Comparison of ENCODE assay signal across 22 cellular contexts in genomic region chr13:73275163-73275562, GRCh38.
DNase-seq lines count a peak whose midpoint lies in the region; ATAC-seq and TF ChIP-seq lines count a peak whose summit lies in the region.
"Had no signal": no experiment of that assay in that cellular context is flagged by ENCODE, and none has a peak within 500 bp of the region (broad histone marks: within the 10 kb centered on the region; RNA-seq: fewer than 3 reads in every experiment).

No MANE protein-coding gene starts in this region.

- H3K9me3 ChIP-seq in HCT116 (ENCODE audit: control insufficient read depth in 1 of 2, insufficient read depth in 1 of 2, low read depth in 1 of 2, low read length in 2 of 2): no peaks in the 10 kb centered on the region
- peaks cover 1% of the 10 kb centered on the region for H3K9me3 ChIP-seq in KOPT-K1 (ENCODE audit: insufficient read depth, low read length, poor library complexity, severe bottlenecking)
- H3K9me3 ChIP-seq: upper lobe of right lung had no signal

- H3K4me3 ChIP-seq in HCT116 (replicated peaks in 1 of 2; ENCODE audit: low read depth in 1 of 2, low read length in 2 of 2): no peak overlapping the region
- H3K4me3 ChIP-seq: upper lobe of right lung had no signal

- POLR2A ChIA-PET in HCT116 (lab: Charles Lee): no interaction called here

- DNase-seq in HCT116 (ENCODE audit: low read depth, low spot score) (no peak), progenitor cell of endocrine pancreas (ENCODE audit: low spot score, unreplicated experiment) (no peak), DMS153 treated with DMSO at 0.1 percent for 48 hours (lab: John Stamatoyannopoulos, UW; ENCODE audit: unreplicated experiment) (no peak), KBM-7 (no peak), glomerular visceral epithelial cell (ENCODE audit: extremely low spot score) (no peak)
- DNase-seq: activated CD4-positive, alpha-beta memory T cell treated with anti-CD3 and anti-CD28 coated beads for 36 hours; activated T-cell treated with anti-CD3 and anti-CD28 coated beads, Interleukin-2, amount 50 U/mL, for 48 hours; AML-193; foreskin fibroblast; hypothalamus; islet precursor cell; mammary epithelial cell; naive B cell; NCI-H2029; upper lobe of right lung had no signal

- H3K9me2 ChIP-seq in HCT116 (ENCODE audit: insufficient read depth): no peaks in the 10 kb centered on the region

- no peak overlapping the region for H3K4me2 ChIP-seq in HCT116 (ENCODE audit: low read length)

- no peaks in the 10 kb centered on the region for H3K79me2 ChIP-seq in HCT116 (ENCODE audit: insufficient read depth, low read length)

- no peaks in the 10 kb centered on the region for H4K20me1 ChIP-seq in HCT116 (ENCODE audit: insufficient read depth)

- peak overlapping the region; percentile 44 for H2AFZ ChIP-seq in HCT116 (ENCODE audit: low read depth, low read length, poor library complexity, severe bottlenecking)

- H3K4me1 Mint-ChIP-seq in activated T-helper 17 cell treated with anti-CD3 and anti-CD28 coated beads, Interleukin-2, amount 50 U/mL, for 72 hours: no peaks in the 10 kb centered on the region
- H3K4me1 Mint-ChIP-seq in progenitor cell of endocrine pancreas (ENCODE audit: low read depth): peaks cover 2% of the 10 kb centered on the region
- H3K4me1 Mint-ChIP-seq: naive B cell had no signal

- H3K36me3 Mint-ChIP-seq in activated T-helper 17 cell treated with anti-CD3 and anti-CD28 coated beads, Interleukin-2, amount 50 U/mL, for 72 hours (ENCODE audit: low read depth): no peaks in the 10 kb centered on the region
- peaks cover 8% of the 10 kb centered on the region for H3K36me3 Mint-ChIP-seq in progenitor cell of endocrine pancreas (ENCODE audit: insufficient read depth)
- H3K36me3 Mint-ChIP-seq: activated CD4-positive, alpha-beta memory T cell treated with anti-CD3 and anti-CD28 coated beads for 36 hours; naive B cell had no signal

- in situ Hi-C loops in KBM-7 (cut with MboI; ENCODE audit: low pct_unique_long_range_greater_than_20kb, low sequenced_read_pairs): no loop called here

- RAD21 ChIA-PET in HCT116 (lab: Charles Lee; ENCODE audit: low non-redundant PET in 1 of 2, low total read pairs in 2 of 2, uncharacterized antibody in 2 of 2, unreplicated experiment in 2 of 2): no interaction called here

- TF ChIP-seq RAD21 in HCT116 (IDR thresholded peaks at IDR 0.05; ENCODE audit: low read depth): no peak

- H3K4me3 Mint-ChIP-seq in activated T-helper 17 cell treated with anti-CD3 and anti-CD28 coated beads, Interleukin-2, amount 50 U/mL, for 72 hours: no peak overlapping the region
- H3K4me3 Mint-ChIP-seq in progenitor cell of endocrine pancreas (ENCODE audit: low read depth): no peak overlapping the region
- H3K4me3 Mint-ChIP-seq: activated CD4-positive, alpha-beta memory T cell treated with anti-CD3 and anti-CD28 coated beads for 36 hours; dendritic cell treated with granulocyte-macrophage colony-stimulating factor and Interleukin-4, amounts not matched to agents 40 ng/mL and 50 ng/mL, for 4 days; naive B cell had no signal

- no peaks in the 10 kb centered on the region for H3K27me3 ChIP-seq in HCT116 (ENCODE audit: insufficient read depth, low read length)
- H3K27me3 ChIP-seq: upper lobe of right lung had no signal

- BruUV-seq in HCT116 (replicated peaks; lab: Mats Ljungman, UMichigan): no TSS peak

- TF ChIP-seq POLR2A in HCT116 (IDR thresholded peaks at IDR 0.05; ENCODE audit: borderline replicate concordance, extremely low read depth, insufficient read depth, insufficient read length): no peak

- no peaks in the 10 kb centered on the region for H3K36me3 ChIP-seq in HCT116 (ENCODE audit: control insufficient read depth in 1 of 2, insufficient read depth in 2 of 2, low read length in 2 of 2)
- no peaks in the 10 kb centered on the region for H3K36me3 ChIP-seq in KOPT-K1 (ENCODE audit: insufficient read depth, low read length)
- H3K36me3 ChIP-seq: upper lobe of right lung had no signal

- H3K9me3 Mint-ChIP-seq in activated T-helper 17 cell treated with anti-CD3 and anti-CD28 coated beads, Interleukin-2, amount 50 U/mL, for 72 hours: peaks cover 4% of the 10 kb centered on the region
- H3K9me3 Mint-ChIP-seq in progenitor cell of endocrine pancreas (ENCODE audit: low read depth): peaks cover 21% of the 10 kb centered on the region

- H3K4me1 ChIP-seq in HCT116 (ENCODE audit: control insufficient read depth in 1 of 2, insufficient read depth in 2 of 2, low read length in 2 of 2): no peaks in the 10 kb centered on the region
- H3K4me1 ChIP-seq: upper lobe of right lung had no signal

- H3K27me3 Mint-ChIP-seq in activated T-helper 17 cell treated with anti-CD3 and anti-CD28 coated beads, Interleukin-2, amount 50 U/mL, for 72 hours: no peaks in the 10 kb centered on the region
- no peaks in the 10 kb centered on the region for H3K27me3 Mint-ChIP-seq in progenitor cell of endocrine pancreas
- H3K27me3 Mint-ChIP-seq: activated CD4-positive, alpha-beta memory T cell treated with anti-CD3 and anti-CD28 coated beads for 36 hours; dendritic cell treated with granulocyte-macrophage colony-stimulating factor and Interleukin-4, amounts not matched to agents 40 ng/mL and 50 ng/mL, for 4 days; naive B cell had no signal

- no peak overlapping the region for H3K27ac Mint-ChIP-seq in activated T-helper 17 cell treated with anti-CD3 and anti-CD28 coated beads, Interleukin-2, amount 50 U/mL, for 72 hours
- H3K27ac Mint-ChIP-seq in progenitor cell of endocrine pancreas: no peak overlapping the region
- H3K27ac Mint-ChIP-seq: activated CD4-positive, alpha-beta memory T cell treated with anti-CD3 and anti-CD28 coated beads for 36 hours; dendritic cell treated with granulocyte-macrophage colony-stimulating factor and Interleukin-4, amounts not matched to agents 40 ng/mL and 50 ng/mL, for 4 days; naive B cell had no signal

- H3K9ac ChIP-seq in HCT116 (ENCODE audit: low read length): no peak overlapping the region

- H3K27ac ChIP-seq in HCT116 (ENCODE audit: low read depth, low read length) (no peak overlapping the region), KOPT-K1 (ENCODE audit: low read depth, low read length, poor library complexity, severe bottlenecking) (peak overlapping the region; percentile 56)
- H3K27ac ChIP-seq: upper lobe of right lung had no signal

- TF ChIP-seq CTCF in HCT116 (IDR thresholded peaks at IDR 0.05 in 2 of 3, conservative IDR thresholded peaks at IDR 0.05 in 1 of 3; ENCODE audit: borderline replicate concordance in 1 of 3, insufficient read depth in 1 of 3, low read depth in 2 of 3, low read length in 2 of 3): peak in 2 of 3 experiments; percentile 16 to 31; a peak in 3 of 6 replicates
- TF ChIP-seq CTCF in progenitor cell of endocrine pancreas (IDR thresholded peaks at IDR 0.05; ENCODE audit: unreplicated experiment): peak; percentile 23

- no peak for ATAC-seq in HCT116
- ATAC-seq in activated T-helper 17 cell treated with anti-CD3 and anti-CD28 coated beads, Interleukin-2, amount 50 U/mL, for 72 hours (replicated peaks): peak; percentile 48
- ATAC-seq in HG03571 (IDR thresholded peaks at IDR 0.05; ENCODE audit: unreplicated experiment): no peak
- ATAC-seq: HepG2, Right ventricle myocardium inferior, sciatic nerve, upper lobe of right lung had no signal

- intact Hi-C loops in HCT116 (cut with micrococcal nuclease): no loop called here

- CTCF ChIA-PET in HCT116 (lab: Charles Lee): interaction anchor here (1.0 kb wide), 1 partner anchor 443 kb away, joined by 3 read pairs; no protein-coding TSS in a partner anchor

TF ChIP-seq in HCT116, 20 proteins besides CTCF, POLR2A, EP300 and RAD21:
- no peak for TF ChIP-seq TCF7L2 (IDR thresholded peaks at IDR 0.05; ENCODE audit: borderline replicate concordance, extremely low read depth, insufficient read depth, insufficient read length)
- TF ChIP-seq ELF1 (IDR thresholded peaks at IDR 0.05; ENCODE audit: borderline replicate concordance, low read depth): no peak
- no peak for TF ChIP-seq EZH2 (IDR thresholded peaks at IDR 0.05)
TF ChIP-seq in HCT116: peak in this region for 0.
